Comparison of ENCODE assay signal across 12 cellular contexts in genomic region chr4:78569291-78569821, GRCh38. TPM values are rescaled to one million over a fixed set of nuclear protein-coding genes. Genes with fewer than 3 reads are reported as not detected.
A peak's percentile ranks its signal among the peaks of the same experiment; 100 is the strongest.
DNase-seq lines count a peak whose midpoint lies in the region; ATAC-seq and TF ChIP-seq lines count a peak whose summit lies in the region.
"Had no signal": no experiment of that assay in that cellular context is flagged by ENCODE, and none has a peak within 500 bp of the region (broad histone marks: within the 10 kb centered on the region; RNA-seq: fewer than 3 reads in every experiment).

No MANE protein-coding gene starts in this region.

- H3K27ac ChIP-seq in Peyer's patch: no peak overlapping the region

- H3K4me3 Mint-ChIP-seq in progenitor cell of endocrine pancreas (ENCODE audit: low read depth): no peak overlapping the region
- H3K4me3 Mint-ChIP-seq in activated naive CD8-positive, alpha-beta T cell treated with anti-CD3 and anti-CD28 coated beads, Interleukin-2, amount 50 U/mL, for 24 hours: no peak overlapping the region
- H3K4me3 Mint-ChIP-seq: activated T-cell treated with anti-CD3 and anti-CD28 coated beads, Interleukin-2, amount 50 U/mL, for 4 hours had no signal

- ATAC-seq in SK-N-SH treated with all-trans-retinoic acid at 6 μM for 48 hours: peak; percentile 86
- no peak for ATAC-seq in activated naive CD8-positive, alpha-beta T cell treated with anti-CD3 and anti-CD28 coated beads, Interleukin-2, amount 50 U/mL, for 24 hours
- ATAC-seq: activated T-cell treated with anti-CD3 and anti-CD28 coated beads, Interleukin-2, amount 50 U/mL, for 4 hours had no signal

- H3K9me3 ChIP-seq in Peyer's patch: no peaks in the 10 kb centered on the region

- H3K27me3 Mint-ChIP-seq in progenitor cell of endocrine pancreas: no peaks in the 10 kb centered on the region
- H3K27me3 Mint-ChIP-seq in activated naive CD8-positive, alpha-beta T cell treated with anti-CD3 and anti-CD28 coated beads, Interleukin-2, amount 50 U/mL, for 24 hours: peaks cover 2% of the 10 kb centered on the region

- H3K4me1 Mint-ChIP-seq in progenitor cell of endocrine pancreas (ENCODE audit: low read depth): peaks cover 48% of the 10 kb centered on the region
- H3K4me1 Mint-ChIP-seq in activated naive CD8-positive, alpha-beta T cell treated with anti-CD3 and anti-CD28 coated beads, Interleukin-2, amount 50 U/mL, for 24 hours: no peaks in the 10 kb centered on the region

- no peak overlapping the region for H3K4me3 ChIP-seq in Peyer's patch

- H3K36me3 ChIP-seq in Peyer's patch: no peaks in the 10 kb centered on the region

- H3K27me3 ChIP-seq in Peyer's patch: no peaks in the 10 kb centered on the region

- H3K36me3 Mint-ChIP-seq in progenitor cell of endocrine pancreas (ENCODE audit: insufficient read depth): peaks cover 27% of the 10 kb centered on the region
- no peaks in the 10 kb centered on the region for H3K36me3 Mint-ChIP-seq in activated naive CD8-positive, alpha-beta T cell treated with anti-CD3 and anti-CD28 coated beads, Interleukin-2, amount 50 U/mL, for 24 hours (ENCODE audit: low read depth)

- peak overlapping the region; percentile 97 for H3K27ac Mint-ChIP-seq in progenitor cell of endocrine pancreas
- H3K27ac Mint-ChIP-seq in activated naive CD8-positive, alpha-beta T cell treated with anti-CD3 and anti-CD28 coated beads, Interleukin-2, amount 50 U/mL, for 24 hours: no peak overlapping the region

- no peak for TF ChIP-seq POLR2A in Peyer's patch (IDR thresholded peaks at IDR 0.05)

- in situ Hi-C loops in Caki2 (cut with HindIII; ENCODE audit: low pct_unique_long_range_greater_than_20kb, low sequenced_read_pairs): no loop called here

- H3K4me1 ChIP-seq in Peyer's patch: peaks cover 0 to 9% (median 0%) of the 10 kb centered on the region in 4 donors

- no peaks in the 10 kb centered on the region for H3K9me3 Mint-ChIP-seq in progenitor cell of endocrine pancreas (ENCODE audit: low read depth)
- no peaks in the 10 kb centered on the region for H3K9me3 Mint-ChIP-seq in activated naive CD8-positive, alpha-beta T cell treated with anti-CD3 and anti-CD28 coated beads, Interleukin-2, amount 50 U/mL, for 24 hours
- H3K9me3 Mint-ChIP-seq: activated T-cell treated with anti-CD3 and anti-CD28 coated beads, Interleukin-2, amount 50 U/mL, for 4 hours had no signal

- DNase-seq in Caki2 (ENCODE audit: low read depth) (peak; percentile 53), foreskin melanocyte (peak; percentile 49), progenitor cell of endocrine pancreas (ENCODE audit: low spot score, unreplicated experiment) (no peak), GM20000 (ENCODE audit: low spot score) (no peak), NCI-H2029 (lab: John Stamatoyannopoulos, UW) (no peak), Peyer's patch (no peak)
- no peak for DNase-seq in activated naive CD8-positive, alpha-beta T cell treated with anti-CD3 and anti-CD28 coated beads, Interleukin-2, amount 50 U/mL, for 24 hours
- DNase-seq: activated T-cell treated with anti-CD3 and anti-CD28 coated beads, Interleukin-2, amount 50 U/mL, for 4 hours; glutamatergic neuron; KG1; RPMI8226 had no signal

- TF ChIP-seq CTCF in progenitor cell of endocrine pancreas (IDR thresholded peaks at IDR 0.05; ENCODE audit: unreplicated experiment): peak; percentile 33
- no peak for TF ChIP-seq CTCF in GM20000 (IDR thresholded peaks at IDR 0.05; ENCODE audit: extremely low read depth, missing control alignments)
- TF ChIP-seq CTCF in Peyer's patch (IDR thresholded peaks at IDR 0.05): no peak

TF ChIP-seq in SK-N-SH treated with all-trans-retinoic acid at 6 μM for 48 hours, 23 proteins besides CTCF, POLR2A, EP300 and RAD21:
- TF ChIP-seq CREB5 (CRISPR knock-in tag; IDR thresholded peaks at IDR 0.05; ENCODE audit: low read depth) (peak; percentile 44; the same call in 1 of the 2 replicates), CSDC2 (CRISPR knock-in tag; IDR thresholded peaks at IDR 0.05) (no peak)

RNA-seq across cellular contexts. Expression of gene ANXA3, which starts 17.8 kb away (rescaled TPM):
- 57.7 and 64.7 TPM in 2 replicates for total RNA-seq in Caki2 (2014; rRNA removed; shearing (Covaris generic); ENCODE audit: low replicate concordance)
- total RNA-seq in progenitor cell of endocrine pancreas: 108 and 123 TPM in 2 replicates
- total RNA-seq in Peyer's patch: 10 to 100 TPM in 3 of 4 donors, 1 to 10 TPM in 1; 8.3 to 27.5 (median 22.4) TPM

Comparison
In these comparisons a context has a peak if more than half of its experiments do, and no peak if none do; other contexts are left out.
1. DNase-seq: peak in Caki2 (single experiment) and foreskin melanocyte (single experiment); none in progenitor cell of endocrine pancreas (single experiment), activated naive CD8-positive, alpha-beta T cell treated with anti-CD3 and anti-CD28 coated beads, Interleukin-2, amount 50 U/mL, for 24 hours (single experiment), GM20000 (single experiment), NCI-H2029 (single experiment) and Peyer's patch (0 of 3).